10 cellular contexts compared by ENCODE assay signal in the genomic region with DNA sequence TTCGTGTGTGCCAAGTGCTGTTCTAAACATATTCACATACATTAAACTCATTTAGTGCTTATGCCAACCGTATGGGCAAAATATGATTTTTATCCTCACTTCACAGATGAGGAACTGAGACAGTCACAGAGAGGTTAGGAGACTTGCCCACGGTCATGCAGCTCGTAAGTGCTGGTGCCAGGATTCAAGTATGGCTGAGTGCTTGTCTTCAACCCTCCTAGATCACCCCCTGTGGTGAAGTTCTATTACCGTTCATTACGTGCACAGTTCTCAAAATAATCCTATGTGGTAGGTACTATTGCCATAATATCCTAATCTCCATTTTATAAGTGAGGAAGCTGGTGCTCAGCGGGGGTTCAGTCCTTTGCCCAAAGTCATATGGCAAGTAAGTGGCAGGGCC. TPM values are rescaled to one million over a fixed set of nuclear protein-coding genes. Genes with fewer than 3 reads are reported as not detected.
A peak's percentile ranks its signal among the peaks of the same experiment; 100 is the strongest.
DNase-seq lines count a peak whose midpoint lies in the region; ATAC-seq and TF ChIP-seq lines count a peak whose summit lies in the region.
"Had no signal": no experiment of that assay in that cellular context is flagged by ENCODE, and none has a peak within 500 bp of the region (broad histone marks: within the 10 kb centered on the region; RNA-seq: fewer than 3 reads in every experiment).

No MANE protein-coding gene starts in this region.

- peaks cover 38% of the 10 kb centered on the region for H4K20me1 ChIP-seq in neural progenitor cell (ENCODE audit: low read depth)

- peaks cover 0 to 2% of the 10 kb centered on the region in 2 donors for H3K27me3 Mint-ChIP-seq in CD8-positive, alpha-beta memory T cell
- peaks cover 4% of the 10 kb centered on the region for H3K27me3 Mint-ChIP-seq in neural progenitor cell (ENCODE audit: insufficient read depth, low read depth)

- TF ChIP-seq CTCF in LNCaP clone FGC (IDR thresholded peaks at IDR 0.05; ENCODE audit: control insufficient read depth, extremely low read depth, insufficient read depth) (no peak), colonic mucosa (IDR thresholded peaks at IDR 0.05) (no peak), neural progenitor cell (IDR thresholded peaks at IDR 0.05) (no peak)

- no peak overlapping the region for H3K27ac ChIP-seq in CD8-positive, alpha-beta memory T cell (ENCODE audit: low read depth, low read length)
- H3K27ac ChIP-seq in colonic mucosa: no peak overlapping the region
- no peak overlapping the region for H3K27ac ChIP-seq in neural progenitor cell

- no peak for ATAC-seq in GM21528 (IDR thresholded peaks at IDR 0.05; ENCODE audit: low FRiP score, unreplicated experiment)
- no peak for ATAC-seq in HG02870 (IDR thresholded peaks at IDR 0.05; ENCODE audit: unreplicated experiment)

- peaks cover 18% of the 10 kb centered on the region for H3F3A ChIP-seq in neural progenitor cell (ENCODE audit: low read depth)

- peak overlapping the region; percentile 83 to 98 (median 96) for H3K4me3 Mint-ChIP-seq in CD8-positive, alpha-beta memory T cell
- peak overlapping the region; percentile 97 for H3K4me3 Mint-ChIP-seq in neural progenitor cell

- peaks cover 24% of the 10 kb centered on the region for H3K4me1 ChIP-seq in CD8-positive, alpha-beta memory T cell (ENCODE audit: insufficient read depth, low read length)
- H3K4me1 ChIP-seq in colonic mucosa: peaks cover 6% of the 10 kb centered on the region
- peaks cover 30% of the 10 kb centered on the region for H3K4me1 ChIP-seq in neural progenitor cell

- H3K27me3 ChIP-seq in CD8-positive, alpha-beta memory T cell (ENCODE audit: insufficient read depth, low read length, poor library complexity, severe bottlenecking): no peaks in the 10 kb centered on the region
- H3K27me3 ChIP-seq in colonic mucosa (no peaks in the 10 kb centered on the region), neural progenitor cell (peaks cover 19% of the 10 kb centered on the region)

- H3K36me3 Mint-ChIP-seq in CD8-positive, alpha-beta memory T cell: peaks cover 8 to 54% (median 16%) of the 10 kb centered on the region in 3 donors
- H3K36me3 Mint-ChIP-seq in neural progenitor cell: peaks cover 23% of the 10 kb centered on the region

- H3K9me3 ChIP-seq in CD8-positive, alpha-beta memory T cell (ENCODE audit: low read length): no peaks in the 10 kb centered on the region
- H3K9me3 ChIP-seq in colonic mucosa (no peaks in the 10 kb centered on the region), neural progenitor cell (ENCODE audit: low read depth) (no peaks in the 10 kb centered on the region)

- CTCF ChIA-PET in CD8-positive, alpha-beta memory T cell (lab: Charles Lee): interaction anchor here (1.3 to 3.4 kb wide), 4 partner anchors 10 to 26 kb away, joined by 3 to 33 read pairs (median 6); a partner anchor contains a TSS

- no peak for DNase-seq in CD8-positive, alpha-beta memory T cell
- no peak for DNase-seq in LNCaP clone FGC (ENCODE audit: low read depth)
- DNase-seq in colonic mucosa: no peak
- DNase-seq in neural progenitor cell (ENCODE audit: low spot score): no peak
- DNase-seq in GDM1 (lab: John Stamatoyannopoulos, UW): no peak
- DNase-seq in COLO668 (lab: John Stamatoyannopoulos, UW; ENCODE audit: unreplicated experiment): no peak
- DNase-seq: NCI-H1092 had no signal

- peaks cover 22% of the 10 kb centered on the region for H3K79me2 ChIP-seq in neural progenitor cell (ENCODE audit: low read depth)

- H3K4me3 ChIP-seq in CD8-positive, alpha-beta memory T cell (ENCODE audit: low read length): no peak overlapping the region
- H3K4me3 ChIP-seq in LNCaP clone FGC (ENCODE audit: low read depth, low read length) (peak overlapping the region; percentile 96), colonic mucosa (peak overlapping the region; percentile 92), neural progenitor cell (peak overlapping the region; percentile 83)

- H3K4me2 ChIP-seq in neural progenitor cell: peak overlapping the region; percentile 94

- H3K9ac ChIP-seq in colonic mucosa (ENCODE audit: low read depth in 2 of 2, low read length in 2 of 2) (peak overlapping the region in 1 of 2 donors; percentile 90), neural progenitor cell (peak overlapping the region; percentile 63)

- no peaks in the 10 kb centered on the region for H3K9me3 Mint-ChIP-seq in CD8-positive, alpha-beta memory T cell
- no peaks in the 10 kb centered on the region for H3K9me3 Mint-ChIP-seq in neural progenitor cell

- peaks cover 44 to 57% (median 51%) of the 10 kb centered on the region in 3 donors for H3K4me1 Mint-ChIP-seq in CD8-positive, alpha-beta memory T cell
- H3K4me1 Mint-ChIP-seq in neural progenitor cell: peaks cover 38% of the 10 kb centered on the region

- intact Hi-C loops in colonic mucosa (cut with DNase I): no loop called here

- peak overlapping the region in 7 of 8 donors; percentile 23 to 85 (median 75) for H3K27ac Mint-ChIP-seq in CD8-positive, alpha-beta memory T cell
- no peak overlapping the region for H3K27ac Mint-ChIP-seq in neural progenitor cell

- POLR2A ChIA-PET in CD8-positive, alpha-beta memory T cell (lab: Charles Lee): interaction anchor here (0.6 to 2.4 kb wide), 2 partner anchors 16 to 144 kb away, joined by 4 to 16 read pairs; a partner anchor contains a TSS

- no peak overlapping the region for H2AFZ ChIP-seq in neural progenitor cell (replicated peaks)

- peaks cover 29% of the 10 kb centered on the region for H3K36me3 ChIP-seq in CD8-positive, alpha-beta memory T cell (ENCODE audit: insufficient read depth, low read length)
- peaks cover 13% of the 10 kb centered on the region for H3K36me3 ChIP-seq in colonic mucosa
- H3K36me3 ChIP-seq in neural progenitor cell: no peaks in the 10 kb centered on the region

RNA-seq across cellular contexts. Expression of a gene that starts 1.5 kb away (rescaled TPM):
- total RNA-seq in CD8-positive, alpha-beta memory T cell: 10 to 100 TPM; 59.9 to 60.9 TPM
- 29.4 TPM for polyA plus RNA-seq in CD8-positive, alpha-beta memory T cell
- total RNA-seq in colonic mucosa (10 to 100 TPM; 28.6 to 36.6 TPM), neural progenitor cell (ENCODE audit: low replicate concordance) (22.0 and 32.7 TPM in 2 replicates)

RNA-seq across cellular contexts. Expression of a gene that starts 16.8 kb away (rescaled TPM):
- total RNA-seq in CD8-positive, alpha-beta memory T cell: 100 to 1,000 TPM; 757 to 758 TPM
- polyA plus RNA-seq in CD8-positive, alpha-beta memory T cell: 103 TPM
- total RNA-seq in colonic mucosa (100 to 1,000 TPM; 279 to 302 TPM), neural progenitor cell (ENCODE audit: low replicate concordance) (189 and 230 TPM in 2 replicates)

RNA-seq across cellular contexts. Expression of a gene that starts 29.0 kb away (rescaled TPM):
- 100 to 1,000 TPM; 158 to 160 TPM for total RNA-seq in CD8-positive, alpha-beta memory T cell
- polyA plus RNA-seq in CD8-positive, alpha-beta memory T cell: 128 TPM
- 100 to 1,000 TPM in 1 of 2 donors, 10 to 100 TPM in 1; 61.4 to 111 TPM for total RNA-seq in colonic mucosa
- 27.7 and 68.3 TPM in 2 replicates for total RNA-seq in neural progenitor cell (ENCODE audit: low replicate concordance)

RNA-seq across cellular contexts. Expression of a gene that starts 46.8 kb away (rescaled TPM):
- total RNA-seq in CD8-positive, alpha-beta memory T cell: under 1 TPM; 0.27 to 0.37 TPM
- polyA plus RNA-seq in CD8-positive, alpha-beta memory T cell: 0.03 TPM
- total RNA-seq in colonic mucosa (10 to 100 TPM in 1 of 2 donors, 1 to 10 TPM in 1; 8.9 to 19.1 TPM), neural progenitor cell (ENCODE audit: low replicate concordance) (7.5 and 18.5 TPM in 2 replicates)
- total RNA-seq: lung microvascular endothelial cell had no signal
